Comparison of ENCODE assay signal across 1 cellular context in genomic region chr4:85175190-85175589, GRCh38.
"Had no signal": no experiment of that assay in that cellular context is flagged by ENCODE, and none has a peak within 500 bp of the region (broad histone marks: within the 10 kb centered on the region; RNA-seq: fewer than 3 reads in every experiment).

No MANE protein-coding gene starts in this region.

- H3K36me3 ChIP-seq: MG63 had no signal

- H3K9me3 ChIP-seq: MG63 had no signal

- H3K4me3 ChIP-seq: MG63 had no signal
